Comparison of ENCODE assay signal across 9 cellular contexts in genomic region chr9:93071464-93071863, GRCh38. TPM values are rescaled to one million over a fixed set of nuclear protein-coding genes. Genes with fewer than 3 reads are reported as not detected.
DNase-seq lines count a peak whose midpoint lies in the region; ATAC-seq and TF ChIP-seq lines count a peak whose summit lies in the region.
"Had no signal": no experiment of that assay in that cellular context is flagged by ENCODE, and none has a peak within 500 bp of the region (broad histone marks: within the 10 kb centered on the region; RNA-seq: fewer than 3 reads in every experiment).

No MANE protein-coding gene starts in this region.

- TF ChIP-seq POLR2A in vagina (IDR thresholded peaks at IDR 0.05) (no peak), Peyer's patch (IDR thresholded peaks at IDR 0.05) (no peak)

- H3K27me3 ChIP-seq in vagina (no peaks in the 10 kb centered on the region), Peyer's patch (no peaks in the 10 kb centered on the region)

- intact Hi-C loops in vagina (cut with DNase I): no loop called here

- peak; percentile 39 for DNase-seq in stimulated activated CD4-positive, alpha-beta T cell treated with anti-CD3 and anti-CD28 coated beads, Interleukin-4, amount 100 ng/mL, for 1 hour
- no peak for DNase-seq in stimulated activated CD4-positive, alpha-beta T cell treated with anti-CD3 and anti-CD28 coated beads, Interleukin-2, amount 100 ng/mL, for 48 hours
- peak; percentile 22 for DNase-seq in NCI-H226
- peak; percentile 20 for DNase-seq in epithelial cell of esophagus (ENCODE audit: low read depth)
- no peak for DNase-seq in vagina (ENCODE audit: extremely low spot score in 2 of 2)
- DNase-seq in Peyer's patch: no peak
- no peak for DNase-seq in DMS79 (lab: John Stamatoyannopoulos, UW)
- DNase-seq: effector memory CD4-positive, alpha-beta T cell had no signal

- H3K27ac ChIP-seq in vagina: peak overlapping the region; percentile 62
- H3K27ac ChIP-seq in Peyer's patch: no peak overlapping the region

- TF ChIP-seq CTCF in epithelial cell of esophagus (IDR thresholded peaks at IDR 0.05; ENCODE audit: insufficient read depth, low read depth, low read length, missing control alignments) (no peak), vagina (IDR thresholded peaks at IDR 0.05) (no peak), Peyer's patch (IDR thresholded peaks at IDR 0.05) (no peak)

- ATAC-seq in HG03139 (IDR thresholded peaks at IDR 0.05; ENCODE audit: unreplicated experiment): no peak

- H3K36me3 ChIP-seq in vagina (no peaks in the 10 kb centered on the region), Peyer's patch (no peaks in the 10 kb centered on the region)

- H3K4me1 ChIP-seq in vagina (peaks cover 15% of the 10 kb centered on the region), Peyer's patch (peaks cover 0 to 12% (median 0%) of the 10 kb centered on the region in 4 donors)

- H3K4me3 ChIP-seq in epithelial cell of esophagus (ENCODE audit: low read length): no peak overlapping the region
- no peak overlapping the region for H3K4me3 ChIP-seq in vagina
- no peak overlapping the region for H3K4me3 ChIP-seq in Peyer's patch

- H3K9me3 ChIP-seq in vagina (no peaks in the 10 kb centered on the region), Peyer's patch (no peaks in the 10 kb centered on the region)

RNA-seq across cellular contexts. Expression of gene SUSD3, which starts 13.0 kb away (rescaled TPM):
- total RNA-seq in vagina (25.0 TPM), Peyer's patch (10 to 100 TPM in 1 of 4 donors, 1 to 10 TPM in 3; 5.5 to 21.5 (median 7.9) TPM)

RNA-seq across cellular contexts. Expression of gene CARD19, which starts 24.6 kb away (rescaled TPM):
- total RNA-seq in vagina: 63.3 TPM
- 10 to 100 TPM; 34.7 to 74.4 (median 58.9) TPM for total RNA-seq in Peyer's patch

Comparison
In these comparisons a context has a peak if more than half of its experiments do, and no peak if none do; other contexts are left out.
1. DNase-seq: peak in stimulated activated CD4-positive, alpha-beta T cell treated with anti-CD3 and anti-CD28 coated beads, Interleukin-4, amount 100 ng/mL, for 1 hour (single experiment), NCI-H226 (single experiment) and epithelial cell of esophagus (single experiment); none in stimulated activated CD4-positive, alpha-beta T cell treated with anti-CD3 and anti-CD28 coated beads, Interleukin-2, amount 100 ng/mL, for 48 hours (0 of 2), vagina (0 of 2), Peyer's patch (0 of 3) and DMS79 (single experiment).